Comparison of ENCODE assay signal across 21 cellular contexts in genomic region chr21:8990326-8991087, GRCh38.
DNase-seq lines count a peak whose midpoint lies in the region; ATAC-seq and TF ChIP-seq lines count a peak whose summit lies in the region.
"Had no signal": no experiment of that assay in that cellular context is flagged by ENCODE, and none has a peak within 500 bp of the region (broad histone marks: within the 10 kb centered on the region; RNA-seq: fewer than 3 reads in every experiment).

No MANE protein-coding gene starts in this region.

- H3K27me3 ChIP-seq in sigmoid colon (peaks cover 0 to 36% (median 14%) of the 10 kb centered on the region in 3 donors), adrenal gland (peaks cover 18% of the 10 kb centered on the region)

- no peak overlapping the region for H3K27ac ChIP-seq in sigmoid colon
- no peak overlapping the region for H3K27ac ChIP-seq in adrenal gland
- H3K27ac ChIP-seq: PC-9, stomach, VCaP had no signal

- H3K9me3 Mint-ChIP-seq in activated naive CD4-positive, alpha-beta T cell treated with anti-CD3 and anti-CD28 coated beads, Interleukin-2, amount 50 U/mL, for 24 hours = peaks cover 26% of the 10 kb centered on the region
- H3K9me3 Mint-ChIP-seq in activated naive CD4-positive, alpha-beta T cell treated with anti-CD3 and anti-CD28 coated beads, Interleukin-2, amount 10 ng/mL, durations not matched to agents 7 days and 5 days = peaks cover 58% of the 10 kb centered on the region

- H3K4me3 Mint-ChIP-seq in activated naive CD4-positive, alpha-beta T cell treated with anti-CD3 and anti-CD28 coated beads, Interleukin-2, amount 50 U/mL, for 24 hours = no peak overlapping the region
- no peak overlapping the region for H3K4me3 Mint-ChIP-seq in activated naive CD4-positive, alpha-beta T cell treated with anti-CD3 and anti-CD28 coated beads, Interleukin-2, amount 10 ng/mL, durations not matched to agents 7 days and 5 days
- H3K4me3 Mint-ChIP-seq: activated CD8-positive, alpha-beta T cell treated with anti-CD3 and anti-CD28 coated beads for 36 hours; activated T-helper 1 cell treated with anti-CD3 and anti-CD28 coated beads, Interleukin-12 subunit alpha, Interleukin-12 subunit beta, Interleukin-2, Interleukin-4 antibody, amounts not matched to agents 30 ng/mL and 10 ng/mL and 1 ng/mL, durations not matched to agents 14 hours and 24 hours and 36 hours; CD4-positive, alpha-beta T cell; neural crest cell had no signal

- ATAC-seq in left ventricle myocardium superior (peak; percentile 42), HG03565 (IDR thresholded peaks at IDR 0.05; ENCODE audit: unreplicated experiment) (no peak)

- TF ChIP-seq CTCF in sigmoid colon (IDR thresholded peaks at IDR 0.05) (no peak), adrenal gland (IDR thresholded peaks at IDR 0.05) (no peak)

- H3K27me3 Mint-ChIP-seq in activated naive CD4-positive, alpha-beta T cell treated with anti-CD3 and anti-CD28 coated beads, Interleukin-2, amount 50 U/mL, for 24 hours = peaks cover 45% of the 10 kb centered on the region
- H3K27me3 Mint-ChIP-seq in activated naive CD4-positive, alpha-beta T cell treated with anti-CD3 and anti-CD28 coated beads, Interleukin-2, amount 10 ng/mL, durations not matched to agents 7 days and 5 days = no peaks in the 10 kb centered on the region

- TF ChIP-seq EP300 in sigmoid colon (IDR thresholded peaks at IDR 0.05) = no peak

- H3K4me1 ChIP-seq in sigmoid colon = no peaks in the 10 kb centered on the region
- H3K4me1 ChIP-seq in adrenal gland (replicated peaks in 1 of 2) = no peaks in the 10 kb centered on the region
- H3K4me1 ChIP-seq: stomach had no signal

- WGBS in sigmoid colon, 2 donors = 57 to 70% methylated on average over 11 of the region's 11 CpGs
- 42 to 55% (median 54%) methylated on average over 11 of the region's 11 CpGs for WGBS in adrenal gland, 4 donors

- H3K9me3 ChIP-seq in sigmoid colon (peaks cover 0 to 18% (median 0%) of the 10 kb centered on the region in 4 donors), adrenal gland (replicated peaks in 1 of 3) (no peaks in the 10 kb centered on the region)

- CTCF ChIA-PET in activated naive CD4-positive, alpha-beta T cell treated with anti-CD3 and anti-CD28 coated beads, Interleukin-2, amount 10 ng/mL, durations not matched to agents 7 days and 5 days (lab: Charles Lee) = no interaction called here

- peak overlapping the region; percentile 24 for H3K27ac Mint-ChIP-seq in activated naive CD4-positive, alpha-beta T cell treated with anti-CD3 and anti-CD28 coated beads, Interleukin-2, amount 50 U/mL, for 24 hours
- H3K27ac Mint-ChIP-seq in activated naive CD4-positive, alpha-beta T cell treated with anti-CD3 and anti-CD28 coated beads, Interleukin-2, amount 10 ng/mL, durations not matched to agents 7 days and 5 days = no peak overlapping the region
- H3K27ac Mint-ChIP-seq: activated CD8-positive, alpha-beta T cell treated with anti-CD3 and anti-CD28 coated beads for 36 hours; activated T-helper 1 cell treated with anti-CD3 and anti-CD28 coated beads, Interleukin-12 subunit alpha, Interleukin-12 subunit beta, Interleukin-2, Interleukin-4 antibody, amounts not matched to agents 30 ng/mL and 10 ng/mL and 1 ng/mL, durations not matched to agents 14 hours and 24 hours and 36 hours; CD4-positive, alpha-beta T cell had no signal

- H3K36me3 ChIP-seq in sigmoid colon (no peaks in the 10 kb centered on the region), adrenal gland (replicated peaks in 1 of 2) (no peaks in the 10 kb centered on the region)
- H3K36me3 ChIP-seq: stomach had no signal

- TF ChIP-seq POLR2A in sigmoid colon (IDR thresholded peaks at IDR 0.05) = no peak
- TF ChIP-seq POLR2A in adrenal gland (IDR thresholded peaks at IDR 0.05) = no peak

- no peaks in the 10 kb centered on the region for H3K4me1 Mint-ChIP-seq in activated naive CD4-positive, alpha-beta T cell treated with anti-CD3 and anti-CD28 coated beads, Interleukin-2, amount 50 U/mL, for 24 hours
- no peaks in the 10 kb centered on the region for H3K4me1 Mint-ChIP-seq in activated naive CD4-positive, alpha-beta T cell treated with anti-CD3 and anti-CD28 coated beads, Interleukin-2, amount 10 ng/mL, durations not matched to agents 7 days and 5 days
- H3K4me1 Mint-ChIP-seq: neural crest cell had no signal

- intact Hi-C loops in left ventricle myocardium superior (cut with micrococcal nuclease) = no loop called here
- intact Hi-C loops in sigmoid colon (cut with DNase I) = no loop called here
- intact Hi-C loops in adrenal gland (cut with DNase I) = no loop called here

- no peak overlapping the region for H3K4me3 ChIP-seq in sigmoid colon
- H3K4me3 ChIP-seq in adrenal gland = no peak overlapping the region
- H3K4me3 ChIP-seq: PC-9, stomach had no signal

- DNase-seq in activated naive CD4-positive, alpha-beta T cell treated with anti-CD3 and anti-CD28 coated beads, Interleukin-2, amount 10 ng/mL, durations not matched to agents 7 days and 5 days = no peak
- DNase-seq in RPMI7951 (ENCODE audit: low read depth) (peak; percentile 85), left ventricle myocardium superior (no peak), sigmoid colon (peak; percentile 54), GM03348 (ENCODE audit: low spot score) (no peak), adrenal gland (no peak)
- DNase-seq: CD4-positive, alpha-beta T cell; cerebellar nuclear complex; DMS79; foreskin melanocyte; Kasumi-1; NCI-H1436 treated with DMSO at 0.1 percent for 48 hours; NCI-H524; stomach had no signal

- H3K36me3 Mint-ChIP-seq in activated naive CD4-positive, alpha-beta T cell treated with anti-CD3 and anti-CD28 coated beads, Interleukin-2, amount 50 U/mL, for 24 hours = peaks cover 8% of the 10 kb centered on the region
- H3K36me3 Mint-ChIP-seq in activated naive CD4-positive, alpha-beta T cell treated with anti-CD3 and anti-CD28 coated beads, Interleukin-2, amount 10 ng/mL, durations not matched to agents 7 days and 5 days = no peaks in the 10 kb centered on the region

Comparison
In these comparisons a context has a peak if more than half of its experiments do, and no peak if none do; other contexts are left out.
1. DNase-seq: peak in RPMI7951 (single experiment) and sigmoid colon (single experiment); none in activated naive CD4-positive, alpha-beta T cell treated with anti-CD3 and anti-CD28 coated beads, Interleukin-2, amount 10 ng/mL, durations not matched to agents 7 days and 5 days (single experiment), left ventricle myocardium superior (single experiment), GM03348 (single experiment) and adrenal gland (0 of 7).